In genomic region chr14:99838555-99839193, GRCh38 we compare ENCODE assay signal across 1 cellular context.
TF ChIP-seq lines count a peak whose summit lies in the region.

No MANE protein-coding gene starts in this region.

TF ChIP-seq in GM23338, 12 proteins besides CTCF, POLR2A, EP300 and RAD21 (continued from another document):
- TF ChIP-seq, protein P1, sequence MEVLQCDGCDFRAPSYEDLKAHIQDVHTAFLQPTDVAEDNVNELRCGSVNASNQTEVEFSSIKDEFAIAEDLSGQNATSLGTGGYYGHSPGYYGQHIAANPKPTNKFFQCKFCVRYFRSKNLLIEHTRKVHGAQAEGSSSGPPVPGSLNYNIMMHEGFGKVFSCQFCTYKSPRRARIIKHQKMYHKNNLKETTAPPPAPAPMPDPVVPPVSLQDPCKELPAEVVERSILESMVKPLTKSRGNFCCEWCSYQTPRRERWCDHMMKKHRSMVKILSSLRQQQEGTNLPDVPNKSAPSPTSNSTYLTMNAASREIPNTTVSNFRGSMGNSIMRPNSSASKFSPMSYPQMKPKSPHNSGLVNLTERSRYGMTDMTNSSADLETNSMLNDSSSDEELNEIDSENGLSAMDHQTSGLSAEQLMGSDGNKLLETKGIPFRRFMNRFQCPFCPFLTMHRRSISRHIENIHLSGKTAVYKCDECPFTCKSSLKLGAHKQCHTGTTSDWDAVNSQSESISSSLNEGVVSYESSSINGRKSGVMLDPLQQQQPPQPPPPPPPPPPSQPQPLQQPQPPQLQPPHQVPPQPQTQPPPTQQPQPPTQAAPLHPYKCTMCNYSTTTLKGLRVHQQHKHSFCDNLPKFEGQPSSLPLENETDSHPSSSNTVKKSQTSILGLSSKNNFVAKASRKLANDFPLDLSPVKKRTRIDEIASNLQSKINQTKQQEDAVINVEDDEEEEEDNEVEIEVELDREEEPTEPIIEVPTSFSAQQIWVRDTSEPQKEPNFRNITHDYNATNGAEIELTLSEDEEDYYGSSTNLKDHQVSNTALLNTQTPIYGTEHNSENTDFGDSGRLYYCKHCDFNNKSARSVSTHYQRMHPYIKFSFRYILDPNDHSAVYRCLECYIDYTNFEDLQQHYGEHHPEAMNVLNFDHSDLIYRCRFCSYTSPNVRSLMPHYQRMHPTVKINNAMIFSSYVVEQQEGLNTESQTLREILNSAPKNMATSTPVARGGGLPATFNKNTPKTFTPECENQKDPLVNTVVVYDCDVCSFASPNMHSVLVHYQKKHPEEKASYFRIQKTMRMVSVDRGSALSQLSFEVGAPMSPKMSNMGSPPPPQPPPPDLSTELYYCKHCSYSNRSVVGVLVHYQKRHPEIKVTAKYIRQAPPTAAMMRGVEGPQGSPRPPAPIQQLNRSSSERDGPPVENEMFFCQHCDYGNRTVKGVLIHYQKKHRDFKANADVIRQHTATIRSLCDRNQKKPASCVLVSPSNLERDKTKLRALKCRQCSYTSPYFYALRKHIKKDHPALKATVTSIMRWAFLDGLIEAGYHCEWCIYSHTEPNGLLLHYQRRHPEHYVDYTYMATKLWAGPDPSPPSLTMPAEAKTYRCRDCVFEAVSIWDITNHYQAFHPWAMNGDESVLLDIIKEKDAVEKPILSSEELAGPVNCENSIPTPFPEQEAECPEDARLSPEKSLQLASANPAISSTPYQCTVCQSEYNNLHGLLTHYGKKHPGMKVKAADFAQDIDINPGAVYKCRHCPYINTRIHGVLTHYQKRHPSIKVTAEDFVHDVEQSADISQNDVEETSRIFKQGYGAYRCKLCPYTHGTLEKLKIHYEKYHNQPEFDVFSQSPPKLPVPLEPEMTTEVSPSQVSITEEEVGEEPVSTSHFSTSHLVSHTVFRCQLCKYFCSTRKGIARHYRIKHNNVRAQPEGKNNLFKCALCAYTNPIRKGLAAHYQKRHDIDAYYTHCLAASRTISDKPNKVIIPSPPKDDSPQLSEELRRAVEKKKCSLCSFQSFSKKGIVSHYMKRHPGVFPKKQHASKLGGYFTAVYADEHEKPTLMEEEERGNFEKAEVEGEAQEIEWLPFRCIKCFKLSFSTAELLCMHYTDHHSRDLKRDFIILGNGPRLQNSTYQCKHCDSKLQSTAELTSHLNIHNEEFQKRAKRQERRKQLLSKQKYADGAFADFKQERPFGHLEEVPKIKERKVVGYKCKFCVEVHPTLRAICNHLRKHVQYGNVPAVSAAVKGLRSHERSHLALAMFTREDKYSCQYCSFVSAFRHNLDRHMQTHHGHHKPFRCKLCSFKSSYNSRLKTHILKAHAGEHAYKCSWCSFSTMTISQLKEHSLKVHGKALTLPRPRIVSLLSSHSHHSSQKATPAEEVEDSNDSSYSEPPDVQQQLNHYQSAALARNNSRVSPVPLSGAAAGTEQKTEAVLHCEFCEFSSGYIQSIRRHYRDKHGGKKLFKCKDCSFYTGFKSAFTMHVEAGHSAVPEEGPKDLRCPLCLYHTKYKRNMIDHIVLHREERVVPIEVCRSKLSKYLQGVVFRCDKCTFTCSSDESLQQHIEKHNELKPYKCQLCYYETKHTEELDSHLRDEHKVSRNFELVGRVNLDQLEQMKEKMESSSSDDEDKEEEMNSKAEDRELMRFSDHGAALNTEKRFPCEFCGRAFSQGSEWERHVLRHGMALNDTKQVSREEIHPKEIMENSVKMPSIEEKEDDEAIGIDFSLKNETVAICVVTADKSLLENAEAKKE (CRISPR knock-in tag; IDR thresholded peaks at IDR 0.05), result no peak
